In genomic region chr7:121547341-121548092, GRCh38 we compare ENCODE assay signal across 8 cellular contexts.
DNase-seq lines count a peak whose midpoint lies in the region; ATAC-seq and TF ChIP-seq lines count a peak whose summit lies in the region.

No MANE protein-coding gene starts in this region.

- DNase-seq in G401 (ENCODE audit: low spot score) (peak; percentile 73), HPDE6-E6E7 (ENCODE audit: extremely low spot score) (peak; percentile 49), NCI-H82 treated with DMSO at 0.1 percent for 48 hours (lab: John Stamatoyannopoulos, UW; ENCODE audit: unreplicated experiment) (peak; percentile 36), cerebellar cortex (ENCODE audit: low spot score) (peak; percentile 73), left lung (no peak), upper lobe of right lung (no peak)
- no peak for DNase-seq in activated CD8-positive, alpha-beta memory T cell treated with anti-CD3 and anti-CD28 coated beads, Interleukin-2, amount 50 U/mL, for 48 hours

- H3K27ac ChIP-seq in left lung, result no peak overlapping the region
- no peak overlapping the region for H3K27ac ChIP-seq in upper lobe of right lung

- no peaks in the 10 kb centered on the region for H3K27me3 ChIP-seq in left lung
- no peaks in the 10 kb centered on the region for H3K27me3 ChIP-seq in upper lobe of right lung

- intact Hi-C loops in left lung (cut with DNase I) (loop anchor here in 1 of 2 donors (5.0 to 10.0 kb wide), 2 partner anchors 180 to 423 kb away; no protein-coding TSS in a partner anchor), upper lobe of right lung (cut with DNase I) (loop anchor here (5.0 kb wide), 1 partner anchor 185 kb away; no protein-coding TSS in a partner anchor)

- H3K4me3 ChIP-seq in left lung (no peak overlapping the region), upper lobe of right lung (no peak overlapping the region)

- H3K9me3 ChIP-seq in left lung, result no peaks in the 10 kb centered on the region
- no peaks in the 10 kb centered on the region for H3K9me3 ChIP-seq in upper lobe of right lung

- in situ Hi-C loops in G401 (cut with HindIII; ENCODE audit: low sequenced_read_pairs), result no loop called here

- H3K4me1 ChIP-seq in left lung (no peaks in the 10 kb centered on the region), upper lobe of right lung (no peaks in the 10 kb centered on the region)

- ATAC-seq in GM21390 (IDR thresholded peaks at IDR 0.05; ENCODE audit: unreplicated experiment) (peak; percentile 84), left lung (peak; percentile 96), upper lobe of right lung (peak; percentile 91)

- no peaks in the 10 kb centered on the region for H3K36me3 ChIP-seq in left lung
- H3K36me3 ChIP-seq in upper lobe of right lung, result no peaks in the 10 kb centered on the region

- TF ChIP-seq CTCF in left lung (IDR thresholded peaks at IDR 0.05) (peak; percentile 70 to 75), upper lobe of right lung (IDR thresholded peaks at IDR 0.05) (peak; percentile 78)

Comparison
In these comparisons a context has a peak if more than half of its experiments do, and no peak if none do; other contexts are left out.
1. DNase-seq: peak in G401 (single experiment), HPDE6-E6E7 (single experiment), NCI-H82 treated with DMSO at 0.1 percent for 48 hours (single experiment) and cerebellar cortex (single experiment); none in left lung (0 of 2), upper lobe of right lung (single experiment) and activated CD8-positive, alpha-beta memory T cell treated with anti-CD3 and anti-CD28 coated beads, Interleukin-2, amount 50 U/mL, for 48 hours (single experiment).
2. Peak in every context shown above with its lines, with median percentiles within 50 percentile points of each other: ATAC-seq.